ENCODE assay signal across 10 cellular contexts in genomic region chr1:176073524-176074157, GRCh38.
DNase-seq lines count a peak whose midpoint lies in the region; ATAC-seq and TF ChIP-seq lines count a peak whose summit lies in the region.
"Had no signal": no experiment of that assay in that cellular context is flagged by ENCODE, and none has a peak within 500 bp of the region (broad histone marks: within the 10 kb centered on the region; RNA-seq: fewer than 3 reads in every experiment).

No MANE protein-coding gene starts in this region.

- H3K9me3 ChIP-seq in SU-DHL-6 (ENCODE audit: insufficient read depth, low read length) (no peaks in the 10 kb centered on the region), mucosa of descending colon (no peaks in the 10 kb centered on the region)

- H3K9me3 Mint-ChIP-seq in activated CD4-positive, alpha-beta memory T cell treated with anti-CD3 and anti-CD28 coated beads for 36 hours: peaks cover 25% of the 10 kb centered on the region
- H3K9me3 Mint-ChIP-seq: activated naive CD4-positive, alpha-beta T cell treated with anti-CD3 and anti-CD28 coated beads, Interleukin-2, amount 50 U/mL, for 24 hours had no signal

- H3K9me2 ChIP-seq in SU-DHL-6 (replicated peaks; ENCODE audit: insufficient read depth, low read length): no peaks in the 10 kb centered on the region

- H3K4me1 Mint-ChIP-seq in activated CD4-positive, alpha-beta memory T cell treated with anti-CD3 and anti-CD28 coated beads for 36 hours (ENCODE audit: low read depth): peaks cover 3% of the 10 kb centered on the region

- peaks cover 45% of the 10 kb centered on the region for H3K36me3 Mint-ChIP-seq in activated CD4-positive, alpha-beta memory T cell treated with anti-CD3 and anti-CD28 coated beads for 36 hours

- CTCF ChIA-PET in activated CD4-positive, alpha-beta memory T cell treated with anti-CD3 and anti-CD28 coated beads for 36 hours (lab: Charles Lee): interaction anchor here (1.1 kb wide), 1 partner anchor 317 kb away, joined by 3 read pairs; no protein-coding TSS in a partner anchor

- H4K20me1 ChIP-seq in SU-DHL-6 (ENCODE audit: low read depth, low read length): 0 out of 2 replicates have a peak, but pooled peaks cover 6% of the 10 kb centered on the region

- H3K4me2 ChIP-seq in SU-DHL-6 (ENCODE audit: low read depth, low read length, poor library complexity, severe bottlenecking): no peak overlapping the region

- no peaks in the 10 kb centered on the region for H3K27me3 ChIP-seq in SU-DHL-6 (ENCODE audit: low read length)

- no peaks in the 10 kb centered on the region for H3K4me1 ChIP-seq in mucosa of descending colon (ENCODE audit: low read depth)

- TF ChIP-seq CTCF in SU-DHL-6 (IDR thresholded peaks at IDR 0.05; ENCODE audit: insufficient read depth, low read length, poor library complexity, severe bottlenecking) (peak; percentile 52), epithelial cell of proximal tubule (conservative IDR thresholded peaks at IDR 0.05; ENCODE audit: low read depth, low read length) (peak; percentile 83), mucosa of descending colon (IDR thresholded peaks at IDR 0.05) (peak; percentile 23)

- ATAC-seq in GM21825 (IDR thresholded peaks at IDR 0.05; ENCODE audit: unreplicated experiment): peak; percentile 60
- peak; percentile 76 for ATAC-seq in mucosa of descending colon
- ATAC-seq in HG03439 (IDR thresholded peaks at IDR 0.05; ENCODE audit: unreplicated experiment): no peak

- no peaks in the 10 kb centered on the region for H3K27me3 Mint-ChIP-seq in activated CD4-positive, alpha-beta memory T cell treated with anti-CD3 and anti-CD28 coated beads for 36 hours
- H3K27me3 Mint-ChIP-seq: activated naive CD4-positive, alpha-beta T cell treated with anti-CD3 and anti-CD28 coated beads, Interleukin-2, amount 50 U/mL, for 24 hours; stimulated activated naive CD8-positive, alpha-beta T cell treated with anti-CD3 and anti-CD28 coated beads, Interleukin-15, Interleukin-2, amounts not matched to agents 100 ng/mL and 50 ng/mL, for 24 hours had no signal

- H3K4me3 Mint-ChIP-seq in activated CD4-positive, alpha-beta memory T cell treated with anti-CD3 and anti-CD28 coated beads for 36 hours: no peak overlapping the region
- H3K4me3 Mint-ChIP-seq: activated naive CD4-positive, alpha-beta T cell treated with anti-CD3 and anti-CD28 coated beads, Interleukin-2, amount 50 U/mL, for 24 hours; stimulated activated naive CD8-positive, alpha-beta T cell treated with anti-CD3 and anti-CD28 coated beads, Interleukin-15, Interleukin-2, amounts not matched to agents 100 ng/mL and 50 ng/mL, for 24 hours had no signal

- intact Hi-C loops in mucosa of descending colon (cut with DNase I, micrococcal nuclease): no loop called here
- intact Hi-C loops in activated CD4-positive, alpha-beta memory T cell treated with anti-CD3 and anti-CD28 coated beads for 36 hours (cut with micrococcal nuclease): loop anchor here (10.0 kb wide), 1 partner anchor 699 kb away; no protein-coding TSS in a partner anchor

- no peak overlapping the region for H3K4me3 ChIP-seq in SU-DHL-6 (ENCODE audit: insufficient read depth, low read length, poor library complexity, severe bottlenecking)
- H3K4me3 ChIP-seq in epithelial cell of proximal tubule (ENCODE audit: low read depth, low read length): no peak overlapping the region
- H3K4me3 ChIP-seq in mucosa of descending colon: no peak overlapping the region

- no peak overlapping the region for H3K27ac Mint-ChIP-seq in activated CD4-positive, alpha-beta memory T cell treated with anti-CD3 and anti-CD28 coated beads for 36 hours
- H3K27ac Mint-ChIP-seq: activated naive CD4-positive, alpha-beta T cell treated with anti-CD3 and anti-CD28 coated beads, Interleukin-2, amount 50 U/mL, for 24 hours; stimulated activated naive CD8-positive, alpha-beta T cell treated with anti-CD3 and anti-CD28 coated beads, Interleukin-15, Interleukin-2, amounts not matched to agents 100 ng/mL and 50 ng/mL, for 24 hours had no signal

- DNase-seq in EH (ENCODE audit: low read depth): peak; percentile 69
- peak; percentile 20 for DNase-seq in NCI-H1417 treated with DMSO at 0.1 percent for 48 hours (lab: John Stamatoyannopoulos, UW)
- peak; percentile 12 for DNase-seq in epithelial cell of proximal tubule (ENCODE audit: low read depth)
- DNase-seq in mucosa of descending colon: peak in 1 of 3 donors; percentile 85
- DNase-seq in activated CD4-positive, alpha-beta memory T cell treated with anti-CD3 and anti-CD28 coated beads for 36 hours: no peak

- H3K9ac ChIP-seq in SU-DHL-6 (ENCODE audit: low read length): no peak overlapping the region

- H3K79me2 ChIP-seq in SU-DHL-6 (ENCODE audit: insufficient read depth, low read length): peaks cover 24% of the 10 kb centered on the region; the same call in 1 of the 2 replicates

- POLR2A ChIA-PET in activated CD4-positive, alpha-beta memory T cell treated with anti-CD3 and anti-CD28 coated beads for 36 hours (lab: Charles Lee): no interaction called here

- peaks cover 11% of the 10 kb centered on the region; the same call in 1 of the 2 replicates for H3F3A ChIP-seq in SU-DHL-6 (ENCODE audit: insufficient read depth)

- H3K36me3 ChIP-seq in SU-DHL-6 (ENCODE audit: low read length): peaks cover 39% of the 10 kb centered on the region
- no peaks in the 10 kb centered on the region for H3K36me3 ChIP-seq in mucosa of descending colon (ENCODE audit: low read depth)

- no peak overlapping the region for H2AFZ ChIP-seq in SU-DHL-6 (ENCODE audit: low read depth, low read length, severe bottlenecking)

- H3K27ac ChIP-seq in SU-DHL-6 (ENCODE audit: low read depth, low read length): no peak overlapping the region

Comparison
In these comparisons a context has a peak if more than half of its experiments do, and no peak if none do; other contexts are left out.
1. CTCF ChIP-seq: peak in every context shown above with its lines; median percentile 83 in epithelial cell of proximal tubule; 52 in SU-DHL-6; 23 in mucosa of descending colon.